ENCODE assay signal across 11 cellular contexts in genomic region chr15:38702178-38702912, GRCh38.
A peak's percentile ranks its signal among the peaks of the same experiment; 100 is the strongest.
DNase-seq lines count a peak whose midpoint lies in the region; ATAC-seq and TF ChIP-seq lines count a peak whose summit lies in the region.
"Had no signal": no experiment of that assay in that cellular context is flagged by ENCODE, and none has a peak within 500 bp of the region (broad histone marks: within the 10 kb centered on the region; RNA-seq: fewer than 3 reads in every experiment).

No MANE protein-coding gene starts in this region.

- no peaks in the 10 kb centered on the region for H3F3A ChIP-seq in neural progenitor cell (ENCODE audit: low read depth)

- no peak overlapping the region for H2BK20ac ChIP-seq in H9 (ENCODE audit: low read depth, low read length, poor library complexity, severe bottlenecking)

- H2BK5ac ChIP-seq in H9 (ENCODE audit: insufficient read length, low read length), result no peak overlapping the region

- no peaks in the 10 kb centered on the region for H3K27me3 Mint-ChIP-seq in H9 (ENCODE audit: low read depth)
- peaks cover 3% of the 10 kb centered on the region for H3K27me3 Mint-ChIP-seq in neural progenitor cell (ENCODE audit: insufficient read depth, low read depth)

- H3K79me2 ChIP-seq in H9 (ENCODE audit: insufficient read depth, low read length) (no peaks in the 10 kb centered on the region), neural progenitor cell (ENCODE audit: low read depth) (no peaks in the 10 kb centered on the region)

- H2BK12ac ChIP-seq in H9 (ENCODE audit: insufficient read length, low read depth, low read length), result no peak overlapping the region

- no peak for ATAC-seq in GM18868 (IDR thresholded peaks at IDR 0.05; ENCODE audit: unreplicated experiment)
- no peak for ATAC-seq in HG03469 (IDR thresholded peaks at IDR 0.05; ENCODE audit: unreplicated experiment)
- ATAC-seq: natural killer cell treated with Interleukin-12 subunit alpha and Interleukin-12 subunit beta and Interleukin-15 and Interleukin-18, amount 100 ng/mL, for 72 hours had no signal

- H2AK5ac ChIP-seq in H9 (ENCODE audit: insufficient read length, low read length), result no peak overlapping the region

- no peak overlapping the region for H3K9ac ChIP-seq in H9 (ENCODE audit: extremely low read depth, insufficient read length, low read length)
- no peak overlapping the region for H3K9ac ChIP-seq in neural progenitor cell

- H3K79me1 ChIP-seq in H9 (ENCODE audit: insufficient read depth, low read depth, low read length, poor library complexity, severe bottlenecking), result no peaks in the 10 kb centered on the region

- H3K27ac Mint-ChIP-seq in H9, result peak overlapping the region; percentile 33 to 49 (median 47); a peak in 1 of 7 replicates
- H3K27ac Mint-ChIP-seq in neural progenitor cell, result no peak overlapping the region
- H3K27ac Mint-ChIP-seq: natural killer cell treated with Interleukin-12 subunit alpha and Interleukin-12 subunit beta and Interleukin-15 and Interleukin-18, amount 100 ng/mL, for 72 hours had no signal

- H3K27ac ChIP-seq in H9 (ENCODE audit: insufficient read length, low read depth, low read length) (no peak overlapping the region), neural progenitor cell (no peak overlapping the region)

- H2BK120ac ChIP-seq in H9 (ENCODE audit: low read depth, low read length, poor library complexity, severe bottlenecking), result no peak overlapping the region

- H3K4me2 ChIP-seq in H9 (ENCODE audit: insufficient read depth, insufficient read length, low read length) (no peak overlapping the region), neural progenitor cell (no peak overlapping the region)

- no peak overlapping the region for H4K5ac ChIP-seq in H9 (ENCODE audit: insufficient read length, low read depth, low read length)

- no peak overlapping the region for H3K18ac ChIP-seq in H9 (ENCODE audit: insufficient read length, low read depth, low read length)

- H3K9me3 Mint-ChIP-seq in H9 (peaks cover 0 to 4% of the 10 kb centered on the region in 2 experiments; a peak in 1 of 5 replicates), neural progenitor cell (no peaks in the 10 kb centered on the region)
- H3K9me3 Mint-ChIP-seq: CD8-positive, alpha-beta memory T cell; natural killer cell treated with Interleukin-12 subunit alpha and Interleukin-12 subunit beta and Interleukin-15 and Interleukin-18, amount 100 ng/mL, for 72 hours had no signal

- H3K9me3 ChIP-seq in H9 (ENCODE audit: control insufficient read depth, low read depth, low read length) (no peaks in the 10 kb centered on the region), neural progenitor cell (ENCODE audit: low read depth) (no peaks in the 10 kb centered on the region)

- H2AFZ ChIP-seq in H9 (ENCODE audit: low read length) (no peak overlapping the region), neural progenitor cell (replicated peaks) (no peak overlapping the region)

- no peaks in the 10 kb centered on the region for H3K23me2 ChIP-seq in H9 (ENCODE audit: insufficient read length, low read depth, low read length, poor library complexity, severe bottlenecking)

- H3K4me3 Mint-ChIP-seq in H9 (no peak overlapping the region), neural progenitor cell (peak overlapping the region; percentile 62)
- H3K4me3 Mint-ChIP-seq: CD8-positive, alpha-beta memory T cell; natural killer cell treated with Interleukin-12 subunit alpha and Interleukin-12 subunit beta and Interleukin-15 and Interleukin-18, amount 100 ng/mL, for 72 hours had no signal

- no peak overlapping the region for H3K14ac ChIP-seq in H9 (ENCODE audit: insufficient read depth, low read length)

- H4K91ac ChIP-seq in H9 (ENCODE audit: insufficient read length, low read depth, low read length), result no peak overlapping the region

- no CpG with 5 or more reads among the region's 3 CpGs for WGBS in H9 (ENCODE audit: extremely low coverage, insufficient read length, low lambda C conversion rate)

- H4K8ac ChIP-seq in H9 (replicated peaks; ENCODE audit: insufficient read length, low read depth, low read length), result no peak overlapping the region

- no peak overlapping the region for H3K23ac ChIP-seq in H9 (ENCODE audit: insufficient read length, low read depth, low read length)

- no peak for TF ChIP-seq CTCF in H9 (conservative IDR thresholded peaks at IDR 0.05)
- no peak for TF ChIP-seq CTCF in choroid plexus epithelial cell (conservative IDR thresholded peaks at IDR 0.05; ENCODE audit: low read depth, low read length)
- TF ChIP-seq CTCF in neural progenitor cell (IDR thresholded peaks at IDR 0.05), result no peak

- DNase-seq in H9 (peak; percentile 35), NCI-H345 (lab: John Stamatoyannopoulos, UW) (peak; percentile 55), choroid plexus epithelial cell (ENCODE audit: low read depth) (peak; percentile 52), neural progenitor cell (ENCODE audit: low spot score) (no peak), GM19238 (ENCODE audit: insufficient read length, low spot score) (no peak)
- no peak for DNase-seq in stimulated activated CD4-positive, alpha-beta T cell treated with anti-CD3 and anti-CD28 coated beads, Interleukin-12 subunit alpha, Interleukin-12 subunit beta, amount 100 ng/mL, for 4 hours
- DNase-seq: anterior cingulate cortex; CD8-positive, alpha-beta memory T cell had no signal

- no peak overlapping the region for H3K56ac ChIP-seq in H9 (ENCODE audit: insufficient read length, low read depth, low read length)

- no peak overlapping the region for H3K4me3 ChIP-seq in choroid plexus epithelial cell (ENCODE audit: low read depth, low read length)
- no peak overlapping the region for H3K4me3 ChIP-seq in neural progenitor cell

- no peak overlapping the region for H3T11ph ChIP-seq in H9 (ENCODE audit: low read length)

- peaks cover 0 to 3% (median 0%) of the 10 kb centered on the region in 3 experiments; a peak in 1 of 7 replicates for H3K36me3 Mint-ChIP-seq in H9 (ENCODE audit: insufficient read depth in 1 of 3, low read depth in 3 of 3)
- H3K36me3 Mint-ChIP-seq in neural progenitor cell, result no peaks in the 10 kb centered on the region
- H3K36me3 Mint-ChIP-seq: CD8-positive, alpha-beta memory T cell; natural killer cell treated with Interleukin-12 subunit alpha and Interleukin-12 subunit beta and Interleukin-15 and Interleukin-18, amount 100 ng/mL, for 72 hours had no signal

- H3K27me3 ChIP-seq in H9 (ENCODE audit: insufficient read depth, low read length) (no peaks in the 10 kb centered on the region), neural progenitor cell (no peaks in the 10 kb centered on the region)

- no peaks in the 10 kb centered on the region for H3K36me3 ChIP-seq in neural progenitor cell

- no peak overlapping the region for H2BK15ac ChIP-seq in H9 (ENCODE audit: low read depth, low read length)

- H3K4me1 Mint-ChIP-seq in H9 (peaks cover 30 to 35% of the 10 kb centered on the region in 2 experiments), neural progenitor cell (peaks cover 19% of the 10 kb centered on the region)

- no peak overlapping the region for H3K4ac ChIP-seq in H9 (ENCODE audit: low read depth, low read length)

- no peaks in the 10 kb centered on the region; the same call in 1 of the 2 replicates for H3K4me1 ChIP-seq in H9 (ENCODE audit: insufficient read depth, low read length)
- H3K4me1 ChIP-seq in neural progenitor cell, result peaks cover 7% of the 10 kb centered on the region

- H4K20me1 ChIP-seq in H9 (ENCODE audit: control insufficient read depth, insufficient read depth, insufficient read length) (no peaks in the 10 kb centered on the region), neural progenitor cell (ENCODE audit: low read depth) (no peaks in the 10 kb centered on the region)

Comparison
In these comparisons a context has a peak if more than half of its experiments do, and no peak if none do; other contexts are left out.
1. DNase-seq: peak in H9 (single experiment), NCI-H345 (single experiment) and choroid plexus epithelial cell (single experiment); none in neural progenitor cell (single experiment), GM19238 (single experiment) and stimulated activated CD4-positive, alpha-beta T cell treated with anti-CD3 and anti-CD28 coated beads, Interleukin-12 subunit alpha, Interleukin-12 subunit beta, amount 100 ng/mL, for 4 hours (single experiment).